Comparison of ENCODE assay signal across 26 cellular contexts in the genomic region with DNA sequence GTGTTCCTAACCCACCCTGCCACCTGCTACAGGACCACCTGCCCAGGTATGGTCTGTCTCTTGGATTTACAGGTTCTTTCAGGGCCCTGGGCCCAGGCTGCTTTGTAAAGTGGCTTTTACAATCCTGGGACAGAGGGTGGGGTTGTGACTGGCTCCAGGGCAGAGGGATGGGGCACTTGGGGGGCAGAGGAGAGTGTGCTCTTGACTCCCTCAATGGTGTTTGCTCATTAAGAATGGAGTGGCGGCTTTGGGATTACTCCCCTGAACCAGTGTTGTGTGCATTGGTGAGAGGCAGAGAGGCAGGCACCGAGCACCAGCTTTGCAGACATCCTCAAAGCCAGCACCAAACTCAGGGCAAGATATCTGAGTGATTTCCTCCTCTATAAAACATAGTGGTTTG. TPM values are rescaled to one million over a fixed set of nuclear protein-coding genes. Genes with fewer than 3 reads are reported as not detected.
"Had no signal": no experiment of that assay in that cellular context is flagged by ENCODE, and none has a peak within 500 bp of the region (broad histone marks: within the 10 kb centered on the region; RNA-seq: fewer than 3 reads in every experiment).

No MANE protein-coding gene starts in this region.

- H3K27me3 ChIP-seq: cardiac muscle cell, Peyer's patch had no signal

- H3K4me3 ChIP-seq: cardiac muscle cell, Peyer's patch, SJCRH30 had no signal

- H3K4me3 Mint-ChIP-seq: activated CD4-positive, alpha-beta memory T cell treated with anti-CD3 and anti-CD28 coated beads for 36 hours; activated CD4-positive, alpha-beta T cell treated with anti-CD3 and anti-CD28 coated beads, Interleukin-2, amount 10 ng/mL, durations not matched to agents 7 days and 5 days; activated naive CD8-positive, alpha-beta T cell treated with anti-CD3 and anti-CD28 coated beads for 36 hours; activated T-cell treated with anti-CD3 and anti-CD28 coated beads, Interleukin-2, amount 50 U/mL, for 4 hours; activated T-helper 17 cell treated with anti-CD3 and anti-CD28 coated beads, Interleukin-2, amount 50 U/mL, for 72 hours; IgD-negative memory B cell had no signal

- ATAC-seq: activated T-cell treated with anti-CD3 and anti-CD28 coated beads, Interleukin-2, amount 50 U/mL, for 4 hours; activated T-helper 17 cell treated with anti-CD3 and anti-CD28 coated beads, Interleukin-2, amount 50 U/mL, for 72 hours had no signal

- H3K9me3 Mint-ChIP-seq: activated CD4-positive, alpha-beta memory T cell treated with anti-CD3 and anti-CD28 coated beads for 36 hours; activated CD4-positive, alpha-beta T cell treated with anti-CD3 and anti-CD28 coated beads, Interleukin-2, amount 10 ng/mL, durations not matched to agents 7 days and 5 days; activated naive CD8-positive, alpha-beta T cell treated with anti-CD3 and anti-CD28 coated beads for 36 hours; activated T-cell treated with anti-CD3 and anti-CD28 coated beads, Interleukin-2, amount 50 U/mL, for 4 hours; activated T-helper 17 cell treated with anti-CD3 and anti-CD28 coated beads, Interleukin-2, amount 50 U/mL, for 72 hours; IgD-negative memory B cell had no signal

- H3K4me1 Mint-ChIP-seq: activated CD4-positive, alpha-beta T cell treated with anti-CD3 and anti-CD28 coated beads, Interleukin-2, amount 10 ng/mL, durations not matched to agents 7 days and 5 days; activated naive CD8-positive, alpha-beta T cell treated with anti-CD3 and anti-CD28 coated beads for 36 hours; activated T-helper 17 cell treated with anti-CD3 and anti-CD28 coated beads, Interleukin-2, amount 50 U/mL, for 72 hours had no signal

- H3K9ac ChIP-seq: SK-N-SH had no signal

- H3K27ac ChIP-seq: brain microvascular endothelial cell, cardiac muscle cell, Peyer's patch, RWPE1, SJCRH30, VCaP had no signal

- H3K9me3 ChIP-seq: Peyer's patch, SK-N-SH had no signal

- H3K36me3 ChIP-seq: brain microvascular endothelial cell, cardiac muscle cell, Peyer's patch, SJCRH30 had no signal

- H3K27ac Mint-ChIP-seq: activated CD4-positive, alpha-beta memory T cell treated with anti-CD3 and anti-CD28 coated beads for 36 hours; activated CD4-positive, alpha-beta T cell treated with anti-CD3 and anti-CD28 coated beads, Interleukin-2, amount 10 ng/mL, durations not matched to agents 7 days and 5 days; activated naive CD8-positive, alpha-beta T cell treated with anti-CD3 and anti-CD28 coated beads for 36 hours; activated T-helper 17 cell treated with anti-CD3 and anti-CD28 coated beads, Interleukin-2, amount 50 U/mL, for 72 hours had no signal

- H3K36me3 Mint-ChIP-seq: activated CD4-positive, alpha-beta memory T cell treated with anti-CD3 and anti-CD28 coated beads for 36 hours; activated naive CD8-positive, alpha-beta T cell treated with anti-CD3 and anti-CD28 coated beads for 36 hours had no signal

- H3K4me1 ChIP-seq: Peyer's patch, SJCRH30 had no signal

- H3K27me3 Mint-ChIP-seq: activated naive CD8-positive, alpha-beta T cell treated with anti-CD3 and anti-CD28 coated beads for 36 hours; activated T-helper 17 cell treated with anti-CD3 and anti-CD28 coated beads, Interleukin-2, amount 50 U/mL, for 72 hours had no signal

- DNase-seq: activated CD4-positive, alpha-beta memory T cell treated with anti-CD3 and anti-CD28 coated beads for 36 hours; activated CD4-positive, alpha-beta T cell treated with anti-CD3 and anti-CD28 coated beads, Interleukin-2, amount 10 ng/mL, durations not matched to agents 7 days and 5 days; activated CD4-positive, CD25-positive, alpha-beta regulatory T cell; activated CD8-positive, alpha-beta memory T cell treated with anti-CD3 and anti-CD28 coated beads for 24 hours; activated naive CD8-positive, alpha-beta T cell treated with anti-CD3 and anti-CD28 coated beads for 36 hours; activated T-cell treated with anti-CD3 and anti-CD28 coated beads, Interleukin-2, amount 50 U/mL, for 4 hours; brain microvascular endothelial cell; KG1; NCI-H1048; NCI-H146; NCI-H1930; NCI-H510A treated with DMSO at 0.1 percent for 48 hours; NCI-H69; Peyer's patch; Right ventricle myocardium superior; SJCRH30; SK-N-SH; T-helper 1 cell had no signal

RNA-seq across cellular contexts. Expression of a gene that starts 43.5 kb away (rescaled TPM):
- total RNA-seq: activated CD4-positive, alpha-beta T cell treated with anti-CD3 and anti-CD28 coated beads, Interleukin-2, amount 10 ng/mL, durations not matched to agents 7 days and 5 days; activated naive CD8-positive, alpha-beta T cell treated with anti-CD3 and anti-CD28 coated beads for 36 hours; activated T-cell treated with anti-CD3 and anti-CD28 coated beads, Interleukin-2, amount 50 U/mL, for 4 hours; activated T-helper 17 cell treated with anti-CD3 and anti-CD28 coated beads, Interleukin-2, amount 50 U/mL, for 72 hours; cardiac muscle cell; LHCN-M2; M059J; SJCRH30; T-helper 2 cell treated with Interferon-gamma antibody and Interleukin-4, amounts not matched to agents 100 ng/mL and 5 ng/mL, for 36 hours had no signal
- polyA plus RNA-seq: cardiac muscle cell, IgD-negative memory B cell, SK-N-SH had no signal
